8 cellular contexts compared by ENCODE assay signal in genomic region chr1:184866991-184867788, GRCh38.
DNase-seq lines count a peak whose midpoint lies in the region; ATAC-seq and TF ChIP-seq lines count a peak whose summit lies in the region.

No MANE protein-coding gene starts in this region.

- no peak for TF ChIP-seq CTCF in HL-60 (IDR thresholded peaks at IDR 0.05; ENCODE audit: insufficient read depth, low read length)

- H3K36me3 Mint-ChIP-seq in CD4-positive, alpha-beta memory T cell = peaks cover 13 to 24% of the 10 kb centered on the region in 2 donors

- H3K9me3 ChIP-seq in CD4-positive, alpha-beta memory T cell (ENCODE audit: control insufficient read depth in 1 of 2, low read length in 2 of 2) = no peaks in the 10 kb centered on the region

- H3K4me3 Mint-ChIP-seq in CD4-positive, alpha-beta memory T cell = peak overlapping the region; percentile 19 to 77 (median 58)

- CTCF ChIA-PET in CD4-positive, alpha-beta memory T cell (lab: Charles Lee; ENCODE audit: partially characterized antibody) = interaction anchor here (1.2 to 1.5 kb wide), 3 partner anchors 25 to 107 kb away, joined by 3 read pairs; partner anchors contain the start of gene NIBAN1

- peaks cover 0 to 2% of the 10 kb centered on the region in 2 donors for H3K27me3 Mint-ChIP-seq in CD4-positive, alpha-beta memory T cell

- H3K36me3 ChIP-seq in CD4-positive, alpha-beta memory T cell (ENCODE audit: insufficient read depth, low read length) = no peaks in the 10 kb centered on the region

- POLR2A ChIA-PET in CD4-positive, alpha-beta memory T cell (lab: Charles Lee; ENCODE audit: partially characterized antibody) = interaction anchor here (0.6 to 3.6 kb wide), 11 partner anchors 8 to 114 kb away, joined by 3 to 38 read pairs (median 4); partner anchors contain the start of gene NIBAN1

- H3K4me1 Mint-ChIP-seq in CD4-positive, alpha-beta memory T cell = peaks cover 32 to 50% (median 39%) of the 10 kb centered on the region in 4 donors

- DNase-seq in CD4-positive, alpha-beta memory T cell = peak; percentile 73 to 86 (median 76)
- DNase-seq in HL-60 (ENCODE audit: low read depth in 1 of 2, low spot score in 1 of 2) (peak; percentile 86 to 93), fibroblast of the conjunctiva (ENCODE audit: low read depth) (peak; percentile 90), anterior cingulate cortex (lab: John Stamatoyannopoulos, UW) (no peak), HuH-7.5 (ENCODE audit: low spot score) (no peak)
- peak; percentile 74 for DNase-seq in activated CD8-positive, alpha-beta memory T cell treated with anti-CD3 and anti-CD28 coated beads for 24 hours
- peak; percentile 24 to 34 for DNase-seq in stimulated activated CD8-positive, alpha-beta memory T cell treated with anti-CD3 and anti-CD28 coated beads, Interleukin-15, amount 100 ng/mL, for 4 hours (ENCODE audit: low read depth in 2 of 2)

- peaks cover 0 to 3% (median 0%) of the 10 kb centered on the region in 8 donors for H3K9me3 Mint-ChIP-seq in CD4-positive, alpha-beta memory T cell

- intact Hi-C loops in CD4-positive, alpha-beta memory T cell (cut with micrococcal nuclease) = loop anchor here (1.0 to 10.0 kb wide), 4 partner anchors 23 to 112 kb away; partner anchors contain the start of gene EDEM3

- no peaks in the 10 kb centered on the region for H3K27me3 ChIP-seq in CD4-positive, alpha-beta memory T cell (ENCODE audit: insufficient read depth, low read length)
- H3K27me3 ChIP-seq in HL-60 (ENCODE audit: insufficient read depth, poor library complexity, severe bottlenecking) = no peaks in the 10 kb centered on the region

- peak; percentile 95 for ATAC-seq in GM21360 (IDR thresholded peaks at IDR 0.05; ENCODE audit: unreplicated experiment)

- peaks cover 33% of the 10 kb centered on the region for H3K4me1 ChIP-seq in CD4-positive, alpha-beta memory T cell (ENCODE audit: insufficient read depth, low read length)

- peak overlapping the region; percentile 81 to 95 (median 90) for H3K27ac Mint-ChIP-seq in CD4-positive, alpha-beta memory T cell

- H3K4me3 ChIP-seq in CD4-positive, alpha-beta memory T cell (ENCODE audit: low read length in 2 of 2) = no peak overlapping the region
- H3K4me3 ChIP-seq in HL-60 (replicated peaks; ENCODE audit: insufficient read depth, low read length) = no peak overlapping the region

- H3K27ac ChIP-seq in CD4-positive, alpha-beta memory T cell (ENCODE audit: low read depth, low read length) = peak overlapping the region; percentile 43
- peak overlapping the region; percentile 69 for H3K27ac ChIP-seq in HL-60 (replicated peaks)

Comparison
In these comparisons a context has a peak if more than half of its experiments do, and no peak if none do; other contexts are left out.
1. DNase-seq: peak in CD4-positive, alpha-beta memory T cell (5 of 5), HL-60 (2 of 2), activated CD8-positive, alpha-beta memory T cell treated with anti-CD3 and anti-CD28 coated beads for 24 hours (single experiment), fibroblast of the conjunctiva (single experiment) and stimulated activated CD8-positive, alpha-beta memory T cell treated with anti-CD3 and anti-CD28 coated beads, Interleukin-15, amount 100 ng/mL, for 4 hours (2 of 2); none in anterior cingulate cortex (0 of 58) and HuH-7.5 (single experiment).